30 cellular contexts compared by ENCODE assay signal in the genomic region with DNA sequence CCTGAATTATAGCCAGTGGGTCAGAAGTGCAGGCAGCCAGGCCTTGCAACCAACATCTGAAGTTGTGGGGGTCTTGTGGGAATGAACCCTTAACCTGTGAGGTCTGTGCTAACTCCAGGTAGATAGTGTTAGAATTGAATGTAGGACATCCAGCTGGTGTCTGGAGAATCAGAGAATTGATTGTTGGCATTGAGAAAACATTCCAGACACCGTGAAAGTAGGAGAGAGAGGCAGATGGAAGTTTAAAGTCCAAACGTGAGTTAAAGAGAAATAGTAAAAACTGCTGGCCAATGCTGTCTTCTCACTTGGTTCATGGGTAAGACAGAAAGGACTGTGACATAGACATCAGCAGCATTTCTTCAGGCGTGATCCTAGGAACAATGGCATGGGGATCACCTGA.
"Had no signal": no experiment of that assay in that cellular context is flagged by ENCODE, and none has a peak within 500 bp of the region (broad histone marks: within the 10 kb centered on the region; RNA-seq: fewer than 3 reads in every experiment).

No MANE protein-coding gene starts in this region.

- H3K27me3 Mint-ChIP-seq: activated B cell treated with CpG ODN at 0.5 μM for 24 hours; activated CD4-positive, alpha-beta memory T cell treated with anti-CD3 and anti-CD28 coated beads for 36 hours; activated CD4-positive, alpha-beta T cell treated with anti-CD3 and anti-CD28 coated beads, Interleukin-2, amount 10 ng/mL, durations not matched to agents 24 days and 14 days; activated CD8-positive, alpha-beta T cell treated with anti-CD3 and anti-CD28 coated beads for 36 hours; activated naive CD8-positive, alpha-beta T cell treated with anti-CD3 and anti-CD28 coated beads for 36 hours had no signal

- H3K9me3 Mint-ChIP-seq: activated B cell treated with CpG ODN at 0.5 μM for 24 hours; activated CD4-positive, alpha-beta memory T cell treated with anti-CD3 and anti-CD28 coated beads for 36 hours; activated CD4-positive, alpha-beta T cell treated with anti-CD3 and anti-CD28 coated beads, Interleukin-2, amount 10 ng/mL, durations not matched to agents 24 days and 14 days; activated CD8-positive, alpha-beta T cell treated with anti-CD3 and anti-CD28 coated beads for 36 hours; activated naive CD4-positive, alpha-beta T cell treated with anti-CD3 and anti-CD28 coated beads for 36 hours; activated naive CD8-positive, alpha-beta T cell treated with anti-CD3 and anti-CD28 coated beads for 36 hours; activated T-cell treated with anti-CD3 and anti-CD28 coated beads, Interleukin-2, amount 50 U/mL, for 4 hours; activated T-helper 1 cell treated with anti-CD3 and anti-CD28 coated beads, Interleukin-12 subunit alpha, Interleukin-12 subunit beta, Interleukin-2, Interleukin-4 antibody, amounts not matched to agents 30 ng/mL and 10 ng/mL and 1 ng/mL, durations not matched to agents 14 hours and 24 hours and 36 hours; T-helper 1 cell treated with Interleukin-12 subunit alpha and Interleukin-12 subunit beta and Interleukin-4 antibody, amounts not matched to agents 30 μg/mL and 1 μg/mL, for 36 hours; T-helper 2 cell treated with Interferon-gamma antibody and Interleukin-4, amounts not matched to agents 5 μg/mL and 100 μg/mL, for 36 hours had no signal

- DNase-seq: activated B cell treated with CpG ODN at 0.5 μM for 24 hours; activated CD4-positive, alpha-beta memory T cell treated with anti-CD3 and anti-CD28 coated beads for 36 hours; activated CD4-positive, alpha-beta T cell treated with anti-CD3 and anti-CD28 coated beads for 4 hours; activated CD4-positive, alpha-beta T cell treated with anti-CD3 and anti-CD28 coated beads, Interleukin-2, amount 10 ng/mL, durations not matched to agents 24 days and 14 days; activated CD4-positive, CD25-positive, alpha-beta regulatory T cell treated with anti-CD3 and anti-CD28 coated beads, Interleukin-2, amount 50 U/mL, for 72 hours; activated CD8-positive, alpha-beta memory T cell treated with anti-CD3 and anti-CD28 coated beads, Interleukin-2, amount 50 U/mL, for 4 hours; activated CD8-positive, alpha-beta T cell treated with anti-CD3 and anti-CD28 coated beads for 36 hours; activated effector memory CD4-positive, alpha-beta T cell treated with anti-CD3 and anti-CD28 coated beads, Interleukin-2, amount 50 U/mL, for 16 hours; activated gamma-delta T cell treated with Interleukin-2 at 50 U/mL for 16 hours; activated naive CD4-positive, alpha-beta T cell; activated naive CD4-positive, alpha-beta T cell treated with anti-CD3 and anti-CD28 coated beads for 36 hours; activated naive CD4-positive, alpha-beta T cell treated with anti-CD3 and anti-CD28 coated beads, Interleukin-2, amount 50 U/mL, for 16 hours; activated naive CD8-positive, alpha-beta T cell treated with anti-CD3 and anti-CD28 coated beads for 36 hours; activated T-cell treated with anti-CD3 and anti-CD28 coated beads for 4 hours; activated T-cell treated with anti-CD3 and anti-CD28 coated beads, Interleukin-2, amount 50 U/mL, for 1 hour; activated T-cell treated with anti-CD3 and anti-CD28 coated beads, Interleukin-2, amount 50 U/mL, for 4 hours; activated T-cell treated with anti-CD3 and anti-CD28 coated beads, Interleukin-2, amount 50 U/mL, for 72 hours; adrenal gland; amniotic stem cell; aorta; body of pancreas; brain microvascular endothelial cell; central memory CD4-positive, alpha-beta T cell; T-helper 1 cell; T-helper 2 cell; T-helper 9 cell had no signal

- ATAC-seq: activated CD8-positive, alpha-beta T cell treated with anti-CD3 and anti-CD28 coated beads for 36 hours; activated naive CD4-positive, alpha-beta T cell treated with anti-CD3 and anti-CD28 coated beads, Interleukin-2, amount 50 U/mL, for 72 hours; activated T-cell treated with anti-CD3 and anti-CD28 coated beads, Interleukin-2, amount 50 U/mL, for 4 hours; activated T-cell treated with anti-CD3 and anti-CD28 coated beads, Interleukin-2, amount 50 U/mL, for 72 hours; body of pancreas had no signal

- H3K27ac Mint-ChIP-seq: activated B cell treated with CpG ODN at 0.5 μM for 24 hours; activated CD4-positive, alpha-beta memory T cell treated with anti-CD3 and anti-CD28 coated beads for 36 hours; activated CD4-positive, alpha-beta T cell treated with anti-CD3 and anti-CD28 coated beads, Interleukin-2, amount 10 ng/mL, durations not matched to agents 24 days and 14 days; activated CD8-positive, alpha-beta T cell treated with anti-CD3 and anti-CD28 coated beads for 36 hours; activated naive CD4-positive, alpha-beta T cell treated with anti-CD3 and anti-CD28 coated beads for 36 hours; activated naive CD4-positive, alpha-beta T cell treated with anti-CD3 and anti-CD28 coated beads, Interleukin-2, amount 50 U/mL, for 72 hours; activated naive CD8-positive, alpha-beta T cell treated with anti-CD3 and anti-CD28 coated beads for 36 hours; activated T-cell treated with anti-CD3 and anti-CD28 coated beads, Interleukin-2, amount 50 U/mL, for 72 hours; activated T-helper 1 cell treated with anti-CD3 and anti-CD28 coated beads, Interleukin-12 subunit alpha, Interleukin-12 subunit beta, Interleukin-2, Interleukin-4 antibody, amounts not matched to agents 30 ng/mL and 10 ng/mL and 1 ng/mL, durations not matched to agents 14 hours and 24 hours and 36 hours; T-helper 1 cell treated with Interleukin-12 subunit alpha and Interleukin-12 subunit beta and Interleukin-4 antibody, amounts not matched to agents 30 μg/mL and 1 μg/mL, for 36 hours; T-helper 2 cell treated with Interferon-gamma antibody and Interleukin-4, amounts not matched to agents 5 μg/mL and 100 μg/mL, for 36 hours had no signal

- H3K4me3 Mint-ChIP-seq: activated B cell treated with CpG ODN at 0.5 μM for 24 hours; activated CD4-positive, alpha-beta memory T cell treated with anti-CD3 and anti-CD28 coated beads for 36 hours; activated CD4-positive, alpha-beta T cell treated with anti-CD3 and anti-CD28 coated beads, Interleukin-2, amount 10 ng/mL, durations not matched to agents 24 days and 14 days; activated CD8-positive, alpha-beta T cell treated with anti-CD3 and anti-CD28 coated beads for 36 hours; activated naive CD4-positive, alpha-beta T cell treated with anti-CD3 and anti-CD28 coated beads for 36 hours; activated naive CD8-positive, alpha-beta T cell treated with anti-CD3 and anti-CD28 coated beads for 36 hours; activated T-cell treated with anti-CD3 and anti-CD28 coated beads, Interleukin-2, amount 50 U/mL, for 4 hours; activated T-cell treated with anti-CD3 and anti-CD28 coated beads, Interleukin-2, amount 50 U/mL, for 72 hours; activated T-helper 1 cell treated with anti-CD3 and anti-CD28 coated beads, Interleukin-12 subunit alpha, Interleukin-12 subunit beta, Interleukin-2, Interleukin-4 antibody, amounts not matched to agents 30 ng/mL and 10 ng/mL and 1 ng/mL, durations not matched to agents 14 hours and 24 hours and 36 hours; T-helper 1 cell treated with Interleukin-12 subunit alpha and Interleukin-12 subunit beta and Interleukin-4 antibody, amounts not matched to agents 30 μg/mL and 1 μg/mL, for 36 hours; T-helper 2 cell treated with Interferon-gamma antibody and Interleukin-4, amounts not matched to agents 5 μg/mL and 100 μg/mL, for 36 hours had no signal
